Comparison of ENCODE assay signal across 8 cellular contexts in genomic region chr22:28772633-28773460, GRCh38. TPM values are rescaled to one million over a fixed set of nuclear protein-coding genes. Genes with fewer than 3 reads are reported as not detected.
DNase-seq lines count a peak whose midpoint lies in the region; ATAC-seq and TF ChIP-seq lines count a peak whose summit lies in the region.

A gene with protein sequence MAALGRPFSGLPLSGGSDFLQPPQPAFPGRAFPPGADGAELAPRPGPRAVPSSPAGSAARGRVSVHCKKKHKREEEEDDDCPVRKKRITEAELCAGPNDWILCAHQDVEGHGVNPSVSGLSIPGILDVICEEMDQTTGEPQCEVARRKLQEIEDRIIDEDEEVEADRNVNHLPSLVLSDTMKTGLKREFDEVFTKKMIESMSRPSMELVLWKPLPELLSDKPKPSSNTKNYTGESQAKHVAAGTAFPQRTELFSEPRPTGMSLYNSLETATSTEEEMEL (plus strand): TSS chr22:28772695. CDS start chr22:28772850, 155 bp downstream.

- ATAC-seq in GM19351 (IDR thresholded peaks at IDR 0.05; ENCODE audit: unreplicated experiment) (peak; percentile 89), HG03520 (IDR thresholded peaks at IDR 0.05; ENCODE audit: unreplicated experiment) (peak; percentile 82), left lobe of liver (peak; percentile 94)

- peaks cover 16 to 32% of the 10 kb centered on the region in 2 donors for H3K36me3 Mint-ChIP-seq in CD14-positive monocyte

- peak; percentile 54 for TF ChIP-seq CTCF in CD14-positive monocyte (IDR thresholded peaks at IDR 0.05)

- peak; percentile 90 for DNase-seq in CD14-positive monocyte (ENCODE audit: low spot score)
- DNase-seq in NCI-H526 treated with DMSO at 0.1 percent for 48 hours (lab: John Stamatoyannopoulos, UW) = peak; percentile 83
- peak; percentile 91 for DNase-seq in activated CD4-positive, alpha-beta T cell treated with anti-CD3 and anti-CD28 coated beads, Interleukin-2, amount 50 U/mL, for 1 hour
- peak; percentile 27 for DNase-seq in cortex of kidney (lab: John Stamatoyannopoulos, UW)
- peak; percentile 97 for DNase-seq in left lobe of liver (ENCODE audit: low spot score)
- peak; percentile 93 to 94 for DNase-seq in stimulated activated CD4-positive, alpha-beta T cell treated with anti-CD3 and anti-CD28 coated beads, Interleukin-2, amount 100 ng/mL, for 24 hours

- peak within 1 kb of the TSS; percentile 83 to 97 (median 92) for H3K27ac Mint-ChIP-seq in CD14-positive monocyte

- intact Hi-C loops in CD14-positive monocyte (cut with micrococcal nuclease) = loop anchor here (1.0 to 10.0 kb wide), 4 partner anchors 28 to 52 kb away; partner anchors contain the start of genes HSCB (in 2 of the 2) and XBP1 (in 1 of the 2)

- H3K4me1 Mint-ChIP-seq in CD14-positive monocyte = peaks cover 20% of the 10 kb centered on the region

- H3K27me3 Mint-ChIP-seq in CD14-positive monocyte (ENCODE audit: low read depth in 3 of 3) = peaks cover 0 to 2% (median 1%) of the 10 kb centered on the region in 3 donors

- H3K9me3 Mint-ChIP-seq in CD14-positive monocyte = peaks cover 0 to 10% (median 7%) of the 10 kb centered on the region in 7 donors

- H3K4me3 Mint-ChIP-seq in CD14-positive monocyte = peak within 1 kb of the TSS; percentile 87 to 93

RNA-seq across cellular contexts. Expression of the gene that starts here (rescaled TPM):
- 10 to 100 TPM; 10.3 to 12.6 TPM for polyA plus RNA-seq in CD14-positive monocyte
- total RNA-seq in left lobe of liver = 27.6 TPM

Comparison
In these comparisons a context has a peak if more than half of its experiments do, and no peak if none do; other contexts are left out.
1. Peak in every context shown above with its lines: DNase-seq and ATAC-seq.
2. DNase-seq: peak in every context shown above with its lines; median percentile 97 in left lobe of liver; 94 in stimulated activated CD4-positive, alpha-beta T cell treated with anti-CD3 and anti-CD28 coated beads, Interleukin-2, amount 100 ng/mL, for 24 hours; 91 in activated CD4-positive, alpha-beta T cell treated with anti-CD3 and anti-CD28 coated beads, Interleukin-2, amount 50 U/mL, for 1 hour; 90 in CD14-positive monocyte; 83 in NCI-H526 treated with DMSO at 0.1 percent for 48 hours; 27 in cortex of kidney.